In the genomic region with DNA sequence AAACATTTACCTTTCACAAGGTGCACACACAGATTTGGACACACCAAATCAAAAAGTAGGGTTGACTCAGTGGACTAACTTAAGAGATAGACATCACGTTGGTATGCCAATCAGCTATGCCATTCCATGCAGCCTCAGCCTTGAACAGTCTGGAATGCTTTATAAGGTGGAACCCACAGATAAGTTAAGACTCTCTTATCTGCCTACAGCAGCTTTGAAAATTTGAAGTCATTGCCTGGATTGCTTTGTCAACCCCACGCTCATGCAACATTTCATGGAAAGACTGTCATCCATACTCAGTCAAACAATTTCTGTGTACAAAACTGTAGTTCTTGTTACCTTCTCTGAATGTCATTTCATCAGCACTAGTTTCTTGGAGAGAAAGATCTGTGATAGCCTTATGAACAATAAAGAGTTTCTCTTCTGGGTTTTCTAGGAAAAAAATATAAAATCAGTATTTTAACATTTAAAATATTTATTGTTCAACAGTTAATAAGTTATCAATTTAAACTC, we compare ENCODE assay signal across 17 cellular contexts. TPM values are rescaled to one million over a fixed set of nuclear protein-coding genes. Genes with fewer than 3 reads are reported as not detected.
DNase-seq lines count a peak whose midpoint lies in the region; FAIRE-seq and TF ChIP-seq lines count a peak whose summit lies in the region.
"Had no signal": no experiment of that assay in that cellular context is flagged by ENCODE, and none has a peak within 500 bp of the region (broad histone marks: within the 10 kb centered on the region; RNA-seq: fewer than 3 reads in every experiment).

No MANE protein-coding gene starts in this region.

- H3K9me3 Mint-ChIP-seq in activated CD4-positive, alpha-beta T cell treated with anti-CD3 and anti-CD28 coated beads, Interleukin-2, amount 10 ng/mL, durations not matched to agents 24 days and 14 days, result no peaks in the 10 kb centered on the region

- DNase-seq in OCI-M1 (lab: John Stamatoyannopoulos, UW) (peak; percentile 96), bronchial epithelial cell (ENCODE audit: low read depth) (no peak), kidney (no peak), ureter (ENCODE audit: low spot score) (no peak)
- DNase-seq in activated CD4-positive, alpha-beta T cell treated with anti-CD3 and anti-CD28 coated beads, Interleukin-2, amount 10 ng/mL, durations not matched to agents 24 days and 14 days, result no peak
- DNase-seq: AML-193; CD4-positive, CD25-positive, alpha-beta regulatory T cell; MM.1S; NCI-H1105 treated with DMSO at 0.1 percent for 48 hours; NCI-H187 treated with DMSO at 0.1 percent for 48 hours; NCI-H446 treated with DMSO at 0.1 percent for 48 hours; NCI-H774; SHP77 treated with DMSO at 0.1 percent for 48 hours had no signal

- no peak overlapping the region for H3K4me3 Mint-ChIP-seq in activated CD4-positive, alpha-beta T cell treated with anti-CD3 and anti-CD28 coated beads, Interleukin-2, amount 10 ng/mL, durations not matched to agents 24 days and 14 days
- H3K4me3 Mint-ChIP-seq: CD4-positive, CD25-positive, alpha-beta regulatory T cell had no signal

- H3K9ac ChIP-seq in kidney (ENCODE audit: low read length in 2 of 2), result no peak overlapping the region

- FAIRE-seq in bronchial epithelial cell (lab: Jason Lieb, UNC) (peak; percentile 68), kidney (lab: Jason Lieb, UNC) (no peak)
- FAIRE-seq: H54, HepG2 had no signal

- H3K4me1 Mint-ChIP-seq in activated CD4-positive, alpha-beta T cell treated with anti-CD3 and anti-CD28 coated beads, Interleukin-2, amount 10 ng/mL, durations not matched to agents 24 days and 14 days, result peaks cover 24% of the 10 kb centered on the region

- no peaks in the 10 kb centered on the region for H3K27me3 Mint-ChIP-seq in activated CD4-positive, alpha-beta T cell treated with anti-CD3 and anti-CD28 coated beads, Interleukin-2, amount 10 ng/mL, durations not matched to agents 24 days and 14 days
- H3K27me3 Mint-ChIP-seq: CD4-positive, CD25-positive, alpha-beta regulatory T cell had no signal

- H3K9me3 ChIP-seq in kidney (ENCODE audit: control insufficient read depth in 1 of 2, low read length in 2 of 2), result no peaks in the 10 kb centered on the region

- H3K27ac ChIP-seq in layer of hippocampus (ENCODE audit: low read depth, low read length) (peak overlapping the region; percentile 44), temporal lobe (ENCODE audit: low read depth, low read length) (peak overlapping the region; percentile 75), kidney (ENCODE audit: low read depth in 2 of 2, low read length in 2 of 2) (no peak overlapping the region)

- H3K36me3 Mint-ChIP-seq in activated CD4-positive, alpha-beta T cell treated with anti-CD3 and anti-CD28 coated beads, Interleukin-2, amount 10 ng/mL, durations not matched to agents 24 days and 14 days (ENCODE audit: low read depth), result peaks cover 19% of the 10 kb centered on the region

- H3K36me3 ChIP-seq in bronchial epithelial cell (ENCODE audit: control insufficient read depth, insufficient read depth, low read length), result no peaks in the 10 kb centered on the region
- H3K36me3 ChIP-seq in kidney (ENCODE audit: control insufficient read depth in 1 of 2, insufficient read depth in 2 of 2, low read length in 2 of 2), result no peaks in the 10 kb centered on the region

- H3K4me1 ChIP-seq in kidney (ENCODE audit: control insufficient read depth in 1 of 2, insufficient read depth in 1 of 2, low read depth in 1 of 2, low read length in 2 of 2), result peaks cover 3 to 7% of the 10 kb centered on the region in 2 donors

- no peak for TF ChIP-seq CTCF in bronchial epithelial cell (IDR thresholded peaks at IDR 0.05; ENCODE audit: insufficient read depth, low read length, severe bottlenecking)
- no peak for TF ChIP-seq CTCF in kidney (IDR thresholded peaks at IDR 0.05; ENCODE audit: borderline replicate concordance, extremely low read depth, insufficient read depth)

- H3K4me3 ChIP-seq in bronchial epithelial cell (ENCODE audit: low read depth, low read length) (no peak overlapping the region), kidney (ENCODE audit: low read length in 2 of 2) (no peak overlapping the region)

- H3K27me3 ChIP-seq in bronchial epithelial cell (ENCODE audit: control insufficient read depth, insufficient read depth, low read length) (peaks cover 1% of the 10 kb centered on the region), layer of hippocampus (ENCODE audit: control insufficient read depth, insufficient read depth, low read length) (no peaks in the 10 kb centered on the region)

- intact Hi-C loops in kidney (cut with DNase I), result no loop called here
- intact Hi-C loops in activated CD4-positive, alpha-beta T cell treated with anti-CD3 and anti-CD28 coated beads, Interleukin-2, amount 10 ng/mL, durations not matched to agents 24 days and 14 days (cut with micrococcal nuclease), result no loop called here

- no peak overlapping the region for H3K27ac Mint-ChIP-seq in activated CD4-positive, alpha-beta T cell treated with anti-CD3 and anti-CD28 coated beads, Interleukin-2, amount 10 ng/mL, durations not matched to agents 24 days and 14 days
- H3K27ac Mint-ChIP-seq: CD4-positive, CD25-positive, alpha-beta regulatory T cell had no signal

RNA-seq across cellular contexts. Expression of gene ERMN, which starts 1.2 kb away (rescaled TPM):
- not detected in 2 replicates for total RNA-seq in bronchial epithelial cell
- total RNA-seq in temporal lobe, result under 0.01 TPM
- total RNA-seq in kidney, result 1.6 TPM
- 0.11 TPM for polyA plus RNA-seq in kidney (ENCODE audit: insufficient read depth, low read depth, low replicate concordance)
- total RNA-seq in activated CD4-positive, alpha-beta T cell treated with anti-CD3 and anti-CD28 coated beads, Interleukin-2, amount 10 ng/mL, durations not matched to agents 24 days and 14 days, result 1.4 and 1.6 TPM in 2 replicates
- 0.70 TPM for total RNA-seq in ureter
- total RNA-seq: HepG2 had no signal
- polyA plus RNA-seq: CD4-positive, CD25-positive, alpha-beta regulatory T cell; HepG2 had no signal

Comparison
In these comparisons a context has a peak if more than half of its experiments do, and no peak if none do; other contexts are left out.
1. H3K27ac ChIP-seq: peak in layer of hippocampus (single experiment) and temporal lobe (single experiment); none in kidney (0 of 2).